24 cellular contexts compared by ENCODE assay signal in the genomic region with DNA sequence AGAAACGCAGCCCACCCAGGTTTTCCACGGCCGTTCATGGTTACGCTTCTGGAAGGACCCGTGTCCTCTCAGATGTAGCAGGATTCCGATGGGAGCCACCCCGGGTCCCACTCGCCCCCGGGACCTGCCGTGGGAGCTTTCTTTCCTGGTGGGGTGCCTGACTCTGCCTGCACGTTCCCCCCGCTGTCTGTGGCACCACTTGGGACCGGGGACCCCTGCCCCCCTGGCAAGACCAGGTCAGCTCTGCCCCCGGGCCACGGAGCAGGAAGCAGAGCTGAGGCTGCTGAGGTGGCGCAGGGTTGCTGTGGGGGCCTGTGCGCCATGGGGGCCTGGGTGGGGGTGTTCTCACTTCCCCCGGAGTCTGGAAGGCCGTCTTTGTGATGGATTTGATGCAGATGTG.
"Had no signal": no experiment of that assay in that cellular context is flagged by ENCODE, and none has a peak within 500 bp of the region (broad histone marks: within the 10 kb centered on the region; RNA-seq: fewer than 3 reads in every experiment).

No MANE protein-coding gene starts in this region.

- H3K27ac ChIP-seq: heart right ventricle, hepatocyte, left ventricle myocardium inferior, pancreas, prostate gland, skin epidermis, stomach, testis, thyroid gland, transverse colon, upper lobe of right lung had no signal

- H2AFZ ChIP-seq: hepatocyte had no signal

- H3K4me3 Mint-ChIP-seq: stimulated activated naive B cell treated with anti-CD40 and anti-IgM and Interleukin-4, amounts not matched to agents 10 μg/mL and 1 μg/mL and 100 μg/mL, for 72 hours had no signal

- H3K27ac Mint-ChIP-seq: stimulated activated naive B cell treated with anti-CD40 and anti-IgM and Interleukin-4, amounts not matched to agents 10 μg/mL and 1 μg/mL and 100 μg/mL, for 72 hours had no signal

- ATAC-seq: heart right ventricle; naive thymus-derived CD8-positive, alpha-beta T cell; pancreas; right cardiac atrium; sciatic nerve; stimulated activated naive B cell treated with anti-CD40 and anti-IgM and Interleukin-4, amounts not matched to agents 10 μg/mL and 1 μg/mL and 100 μg/mL, for 72 hours; stimulated activated naive CD8-positive, alpha-beta T cell treated with anti-CD3 and anti-CD28 coated beads, Interleukin-15, Interleukin-2, amounts not matched to agents 100 U/mL and 50 U/mL, for 24 hours; upper lobe of right lung had no signal

- H3K9me3 Mint-ChIP-seq: naive thymus-derived CD8-positive, alpha-beta T cell; stimulated activated naive B cell treated with anti-CD40 and anti-IgM and Interleukin-4, amounts not matched to agents 10 μg/mL and 1 μg/mL and 100 μg/mL, for 72 hours had no signal

- H3K4me1 ChIP-seq: pancreas, prostate gland, testis, thyroid gland, upper lobe of right lung had no signal

- H3K4me3 ChIP-seq: heart right ventricle, hepatocyte, left ventricle myocardium inferior, lung, pancreas, prostate gland, skin epidermis, stomach, testis, thyroid gland, transverse colon, upper lobe of right lung had no signal

- H3K27me3 Mint-ChIP-seq: naive thymus-derived CD8-positive, alpha-beta T cell; stimulated activated naive B cell treated with anti-CD40 and anti-IgM and Interleukin-4, amounts not matched to agents 10 μg/mL and 1 μg/mL and 100 μg/mL, for 72 hours had no signal

- H3K36me3 ChIP-seq: pancreas, prostate gland, thyroid gland, transverse colon had no signal

- H3K27me3 ChIP-seq: heart right ventricle, hepatocyte, pancreas, stomach, testis, thyroid gland, transverse colon, upper lobe of right lung had no signal

- H3K9me3 ChIP-seq: heart right ventricle, left ventricle myocardium inferior, pancreas, prostate gland, stomach, testis, thyroid gland, transverse colon, upper lobe of right lung had no signal

- H3K4me2 ChIP-seq: hepatocyte had no signal

- DNase-seq: heart right ventricle; islet precursor cell; left ventricle myocardium inferior; naive thymus-derived CD8-positive, alpha-beta T cell; nucleus accumbens; retina; stimulated activated CD4-positive, alpha-beta T cell treated with anti-CD3 and anti-CD28 coated beads, Interleukin-12 subunit alpha, Interleukin-12 subunit beta, amount 100 ng/mL, for 4 hours; stimulated activated CD4-positive, alpha-beta T cell treated with anti-CD3 and anti-CD28 coated beads, Interleukin-15, amount 100 ng/mL, for 24 hours; stimulated activated CD4-positive, alpha-beta T cell treated with anti-CD3 and anti-CD28 coated beads, Interleukin-2, amount 100 ng/mL, for 24 hours; stimulated activated CD4-positive, alpha-beta T cell treated with anti-CD3 and anti-CD28 coated beads, Interleukin-4, amount 100 ng/mL, for 1 hour; stimulated activated naive B cell treated with anti-CD40 and anti-IgM and Interleukin-4, amounts not matched to agents 10 μg/mL and 1 μg/mL and 100 μg/mL, for 72 hours; stimulated activated naive CD8-positive, alpha-beta T cell treated with anti-CD3 and anti-CD28 coated beads, Interleukin-15, Interleukin-2, amounts not matched to agents 100 U/mL and 50 U/mL, for 24 hours; stomach; testis; thyroid gland; transverse colon had no signal
